ENCODE assay signal across 9 cellular contexts in the genomic region with DNA sequence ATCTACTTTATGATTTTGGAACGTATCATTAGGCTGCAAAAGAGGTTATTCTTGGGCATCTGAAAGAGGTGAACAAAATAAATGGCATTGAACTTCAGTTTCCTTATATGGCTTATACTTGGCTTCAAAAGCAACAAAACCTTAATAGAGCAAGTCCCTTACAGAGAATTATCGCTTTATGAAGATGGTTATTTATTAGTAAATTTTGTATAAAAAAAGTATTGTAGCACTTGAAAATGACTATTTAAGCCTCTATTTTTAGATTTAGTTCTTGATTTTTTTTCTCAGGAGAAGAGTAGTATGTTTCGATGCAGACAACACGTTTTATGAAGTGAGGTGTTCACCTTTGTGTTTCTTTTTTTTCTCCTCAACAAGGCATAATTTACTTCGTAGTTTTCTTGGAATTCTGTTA. TPM values are rescaled to one million over a fixed set of nuclear protein-coding genes. Genes with fewer than 3 reads are reported as not detected.
DNase-seq lines count a peak whose midpoint lies in the region; ATAC-seq and TF ChIP-seq lines count a peak whose summit lies in the region.
"Had no signal": no experiment of that assay in that cellular context is flagged by ENCODE, and none has a peak within 500 bp of the region (broad histone marks: within the 10 kb centered on the region; RNA-seq: fewer than 3 reads in every experiment).

No MANE protein-coding gene starts in this region.

- ATAC-seq in activated CD4-positive, alpha-beta T cell treated with anti-CD3 and anti-CD28 coated beads for 36 hours = no peak
- ATAC-seq in thoracic aorta (ENCODE audit: insufficient number of reproducible peaks, low FRiP score, low read depth) = no peak

- no peak for TF ChIP-seq CTCF in thoracic aorta (IDR thresholded peaks at IDR 0.05)

- H3K4me3 ChIP-seq in thoracic aorta = peak overlapping the region; percentile 99

- CTCF ChIA-PET in activated CD4-positive, alpha-beta T cell treated with anti-CD3 and anti-CD28 coated beads for 36 hours (lab: Charles Lee) = interaction anchor here (0.9 kb wide), 1 partner anchor 14 kb away, joined by 3 read pairs; no protein-coding TSS in a partner anchor

- peak overlapping the region; percentile 85 for H3K4me3 Mint-ChIP-seq in activated CD4-positive, alpha-beta T cell treated with anti-CD3 and anti-CD28 coated beads for 36 hours
- H3K4me3 Mint-ChIP-seq in activated T-helper 2 cell treated with anti-CD3 and anti-CD28 coated beads, Interferon-gamma antibody, Interleukin-2, Interleukin-4, amounts not matched to agents 10 μg/mL and 5 μg/mL and 100 μg/mL, durations not matched to agents 14 hours and 24 hours and 36 hours (ENCODE audit: low read depth) = peak overlapping the region; percentile 98

- peaks cover 13% of the 10 kb centered on the region for H3K36me3 Mint-ChIP-seq in activated CD4-positive, alpha-beta T cell treated with anti-CD3 and anti-CD28 coated beads for 36 hours (ENCODE audit: low read depth)
- peaks cover 23% of the 10 kb centered on the region for H3K36me3 Mint-ChIP-seq in activated T-helper 2 cell treated with anti-CD3 and anti-CD28 coated beads, Interferon-gamma antibody, Interleukin-2, Interleukin-4, amounts not matched to agents 10 μg/mL and 5 μg/mL and 100 μg/mL, durations not matched to agents 14 hours and 24 hours and 36 hours (ENCODE audit: low read depth)

- no peaks in the 10 kb centered on the region for H3K9me3 ChIP-seq in thoracic aorta

- POLR2A ChIA-PET in activated CD4-positive, alpha-beta T cell treated with anti-CD3 and anti-CD28 coated beads for 36 hours (lab: Charles Lee) = no interaction called here

- H3K27ac ChIP-seq in thoracic aorta = no peak overlapping the region

- H3K27me3 Mint-ChIP-seq in activated CD4-positive, alpha-beta T cell treated with anti-CD3 and anti-CD28 coated beads for 36 hours = no peaks in the 10 kb centered on the region
- H3K27me3 Mint-ChIP-seq in activated T-helper 2 cell treated with anti-CD3 and anti-CD28 coated beads, Interferon-gamma antibody, Interleukin-2, Interleukin-4, amounts not matched to agents 10 μg/mL and 5 μg/mL and 100 μg/mL, durations not matched to agents 14 hours and 24 hours and 36 hours (ENCODE audit: low read depth) = peaks cover 16% of the 10 kb centered on the region

- no peaks in the 10 kb centered on the region for H3K9me3 Mint-ChIP-seq in activated CD4-positive, alpha-beta T cell treated with anti-CD3 and anti-CD28 coated beads for 36 hours (ENCODE audit: low read depth)
- H3K9me3 Mint-ChIP-seq in activated T-helper 2 cell treated with anti-CD3 and anti-CD28 coated beads, Interferon-gamma antibody, Interleukin-2, Interleukin-4, amounts not matched to agents 10 μg/mL and 5 μg/mL and 100 μg/mL, durations not matched to agents 14 hours and 24 hours and 36 hours = no peaks in the 10 kb centered on the region

- H3K27me3 ChIP-seq in thoracic aorta (replicated peaks; ENCODE audit: insufficient read depth) = no peaks in the 10 kb centered on the region

- H3K4me1 Mint-ChIP-seq in activated CD4-positive, alpha-beta T cell treated with anti-CD3 and anti-CD28 coated beads for 36 hours = peaks cover 48% of the 10 kb centered on the region
- H3K4me1 Mint-ChIP-seq in activated T-helper 2 cell treated with anti-CD3 and anti-CD28 coated beads, Interferon-gamma antibody, Interleukin-2, Interleukin-4, amounts not matched to agents 10 μg/mL and 5 μg/mL and 100 μg/mL, durations not matched to agents 14 hours and 24 hours and 36 hours (ENCODE audit: low read depth) = peaks cover 31% of the 10 kb centered on the region

- peak overlapping the region; percentile 98 for H3K27ac Mint-ChIP-seq in activated CD4-positive, alpha-beta T cell treated with anti-CD3 and anti-CD28 coated beads for 36 hours
- peak overlapping the region; percentile 82 for H3K27ac Mint-ChIP-seq in activated T-helper 2 cell treated with anti-CD3 and anti-CD28 coated beads, Interferon-gamma antibody, Interleukin-2, Interleukin-4, amounts not matched to agents 10 μg/mL and 5 μg/mL and 100 μg/mL, durations not matched to agents 14 hours and 24 hours and 36 hours

- DNase-seq in activated CD4-positive, alpha-beta T cell treated with anti-CD3 and anti-CD28 coated beads for 36 hours = no peak
- no peak for DNase-seq in activated CD4-positive, alpha-beta T cell treated with anti-CD3 and anti-CD28 coated beads, Interleukin-2, amount 50 U/mL, for 4 hours
- DNase-seq in activated T-helper 2 cell treated with anti-CD3 and anti-CD28 coated beads, Interferon-gamma antibody, Interleukin-2, Interleukin-4, amounts not matched to agents 10 μg/mL and 5 μg/mL and 100 μg/mL, durations not matched to agents 14 hours and 24 hours and 36 hours (ENCODE audit: low spot score) = no peak
- peak; percentile 9 for DNase-seq in iris pigment epithelial cell (ENCODE audit: low read depth)
- no peak for DNase-seq in thoracic aorta (ENCODE audit: low spot score)
- DNase-seq in C1 segment of cervical spinal cord (lab: John Stamatoyannopoulos, UW) = no peak
- DNase-seq in HPDE6-E6E7 (ENCODE audit: extremely low spot score) = no peak
- DNase-seq in NCI-H1417 treated with DMSO at 0.1 percent for 48 hours (lab: John Stamatoyannopoulos, UW) = no peak
- DNase-seq: SHP77 had no signal

- intact Hi-C loops in activated CD4-positive, alpha-beta T cell treated with anti-CD3 and anti-CD28 coated beads for 36 hours (cut with DNase I, micrococcal nuclease) = loop anchor here (5.0 to 10.0 kb wide), 8 partner anchors 34 to 896 kb away; a partner anchor contains a TSS
- intact Hi-C loops in activated T-helper 2 cell treated with anti-CD3 and anti-CD28 coated beads, Interferon-gamma antibody, Interleukin-2, Interleukin-4, amounts not matched to agents 10 μg/mL and 5 μg/mL and 100 μg/mL, durations not matched to agents 14 hours and 24 hours and 36 hours (cut with micrococcal nuclease) = loop anchor here (5.0 kb wide), 4 partner anchors 84 to 446 kb away; a partner anchor contains a TSS

- H3K36me3 ChIP-seq in thoracic aorta = no peaks in the 10 kb centered on the region

- peaks cover 16 to 29% of the 10 kb centered on the region in 2 donors for H3K4me1 ChIP-seq in thoracic aorta (ENCODE audit: control insufficient read depth in 1 of 2, low read depth in 2 of 2)

RNA-seq across cellular contexts. Expression of a gene that starts 2.0 kb away (rescaled TPM):
- total RNA-seq in activated CD4-positive, alpha-beta T cell treated with anti-CD3 and anti-CD28 coated beads for 36 hours = 10 to 100 TPM; 44.8 to 52.3 TPM
- total RNA-seq in activated T-helper 2 cell treated with anti-CD3 and anti-CD28 coated beads, Interferon-gamma antibody, Interleukin-2, Interleukin-4, amounts not matched to agents 10 μg/mL and 5 μg/mL and 100 μg/mL, durations not matched to agents 14 hours and 24 hours and 36 hours = 38.8 and 39.3 TPM in 2 replicates
- 10 to 100 TPM; 55.0 to 61.5 TPM for total RNA-seq in thoracic aorta
